ENCODE assay signal across 8 cellular contexts in genomic region chr4:55545681-55546632, GRCh38. TPM values are rescaled to one million over a fixed set of nuclear protein-coding genes. Genes with fewer than 3 reads are reported as not detected.
DNase-seq lines count a peak whose midpoint lies in the region; ATAC-seq, FAIRE-seq and TF ChIP-seq lines count a peak whose summit lies in the region.

No MANE protein-coding gene starts in this region.

- no peak for FAIRE-seq in RCC 7860 (lab: Jason Lieb, UNC)

- no peak for TF ChIP-seq CTCF in fibroblast of mammary gland (conservative IDR thresholded peaks at IDR 0.05; ENCODE audit: control insufficient read depth, insufficient read depth, low read depth, low read length)
- no peak for TF ChIP-seq CTCF in natural killer cell (IDR thresholded peaks at IDR 0.05)

- H3K36me3 Mint-ChIP-seq in activated T-helper 17 cell treated with anti-CD3 and anti-CD28 coated beads, Interleukin-2, amount 50 U/mL, for 72 hours (ENCODE audit: low read depth) = no peaks in the 10 kb centered on the region
- no peaks in the 10 kb centered on the region for H3K36me3 Mint-ChIP-seq in natural killer cell

- intact Hi-C loops in natural killer cell (cut with micrococcal nuclease) = loop anchor here (1.0 to 10.0 kb wide), 6 partner anchors 151 to 1484 kb away; partner anchors contain the start of genes CHIC2, EXOC1, REST and SRD5A3

- no peaks in the 10 kb centered on the region for H3K27me3 Mint-ChIP-seq in activated T-helper 17 cell treated with anti-CD3 and anti-CD28 coated beads, Interleukin-2, amount 50 U/mL, for 72 hours
- H3K27me3 Mint-ChIP-seq in natural killer cell (ENCODE audit: low read depth in 2 of 2) = peaks cover 0 to 10% of the 10 kb centered on the region in 2 donors

- no peaks in the 10 kb centered on the region for H3K9me3 Mint-ChIP-seq in activated T-helper 17 cell treated with anti-CD3 and anti-CD28 coated beads, Interleukin-2, amount 50 U/mL, for 72 hours
- H3K9me3 Mint-ChIP-seq in natural killer cell = no peaks in the 10 kb centered on the region

- peak; percentile 42 for ATAC-seq in GM21619 (IDR thresholded peaks at IDR 0.05; ENCODE audit: unreplicated experiment)
- peak; percentile 49 for ATAC-seq in activated T-helper 17 cell treated with anti-CD3 and anti-CD28 coated beads, Interleukin-2, amount 50 U/mL, for 72 hours (replicated peaks)
- peak; percentile 62 to 76 (median 68) for ATAC-seq in natural killer cell

- H3K27ac Mint-ChIP-seq in activated T-helper 17 cell treated with anti-CD3 and anti-CD28 coated beads, Interleukin-2, amount 50 U/mL, for 72 hours = peak overlapping the region; percentile 80
- peak overlapping the region; percentile 87 to 89 for H3K27ac Mint-ChIP-seq in natural killer cell

- H3K4me3 Mint-ChIP-seq in activated T-helper 17 cell treated with anti-CD3 and anti-CD28 coated beads, Interleukin-2, amount 50 U/mL, for 72 hours = peak overlapping the region; percentile 92
- peak overlapping the region; percentile 93 for H3K4me3 Mint-ChIP-seq in natural killer cell

- H3K4me3 ChIP-seq in fibroblast of mammary gland (ENCODE audit: control insufficient read depth, low read depth, low read length) = peak overlapping the region; percentile 75

- DNase-seq in DMS53 (lab: John Stamatoyannopoulos, UW) (peak; percentile 82), KG1 (lab: John Stamatoyannopoulos, UW) (peak; percentile 41), RCC 7860 (ENCODE audit: low spot score) (peak; percentile 61), fibroblast of mammary gland (ENCODE audit: low read depth) (peak; percentile 63), natural killer cell (peak; percentile 66)
- peak; percentile 66 for DNase-seq in stimulated activated naive CD4-positive, alpha-beta T cell treated with Interleukin-2 at 50 U/mL for 16 hours (lab: John Stamatoyannopoulos, UW)

- peaks cover 29% of the 10 kb centered on the region for H3K4me1 Mint-ChIP-seq in activated T-helper 17 cell treated with anti-CD3 and anti-CD28 coated beads, Interleukin-2, amount 50 U/mL, for 72 hours
- peaks cover 20 to 27% of the 10 kb centered on the region in 2 donors for H3K4me1 Mint-ChIP-seq in natural killer cell

RNA-seq across cellular contexts. Expression of gene CLOCK, which starts 0.8 kb away (rescaled TPM):
- 10 to 100 TPM in 1 of 2 donors, 1 to 10 TPM in 1; 9.9 to 16.3 TPM for total RNA-seq in activated T-helper 17 cell treated with anti-CD3 and anti-CD28 coated beads, Interleukin-2, amount 50 U/mL, for 72 hours
- total RNA-seq in natural killer cell = 10 to 100 TPM; 11.4 to 15.8 (median 13.4) TPM

RNA-seq across cellular contexts. Expression of gene PDCL2, which starts 46.1 kb away (rescaled TPM):
- total RNA-seq in activated T-helper 17 cell treated with anti-CD3 and anti-CD28 coated beads, Interleukin-2, amount 50 U/mL, for 72 hours = not detected
- total RNA-seq in natural killer cell = not detected

Comparison
In these comparisons a context has a peak if more than half of its experiments do, and no peak if none do; other contexts are left out.
1. Peak in every context shown above with its lines: DNase-seq, ATAC-seq and H3K4me3 ChIP-seq.